ENCODE assay signal across 18 cellular contexts in genomic region chr3:62926494-62926893, GRCh38. TPM values are rescaled to one million over a fixed set of nuclear protein-coding genes. Genes with fewer than 3 reads are reported as not detected.
"Had no signal": no experiment of that assay in that cellular context is flagged by ENCODE, and none has a peak within 500 bp of the region (broad histone marks: within the 10 kb centered on the region; RNA-seq: fewer than 3 reads in every experiment).

No MANE protein-coding gene starts in this region.

- ATAC-seq: gastrocnemius medialis, heart left ventricle, left lung, psoas muscle had no signal

- H3K4me1 ChIP-seq: gastrocnemius medialis, heart left ventricle, left lung, psoas muscle, sigmoid colon, spleen had no signal

- H3K36me3 ChIP-seq: brain microvascular endothelial cell, gastrocnemius medialis, heart left ventricle, left lung, sigmoid colon, spleen had no signal

- H3K4me3 ChIP-seq: gastrocnemius medialis, heart left ventricle, left lung, psoas muscle, sigmoid colon, spleen had no signal

- H3K9me3 ChIP-seq: gastrocnemius medialis, heart left ventricle, left lung, psoas muscle, sigmoid colon, spleen had no signal

- H3K27ac ChIP-seq: brain microvascular endothelial cell, gastrocnemius medialis, heart left ventricle, left lung, psoas muscle, sigmoid colon, spleen had no signal

- DNase-seq: activated CD4-positive, CD25-positive, alpha-beta regulatory T cell treated with anti-CD3 and anti-CD28 coated beads, Interleukin-2, amount 50 U/mL, for 72 hours; activated naive CD4-positive, alpha-beta T cell; activated naive CD8-positive, alpha-beta T cell treated with anti-CD3 and anti-CD28 coated beads, Interleukin-2, amount 10 ng/mL, durations not matched to agents 7 days and 5 days; brain microvascular endothelial cell; cerebellar nuclear complex; effector CD8-positive, alpha-beta T cell; gastrocnemius medialis; left lung; psoas muscle; sigmoid colon; spleen; T-helper 1 cell; T1000 had no signal

- H3K27me3 ChIP-seq: brain microvascular endothelial cell, gastrocnemius medialis, heart left ventricle, left lung, spleen had no signal

RNA-seq across cellular contexts. Expression of gene CADPS, which starts 51.3 kb away (rescaled TPM):
- total RNA-seq: activated CD8-positive, alpha-beta memory T cell treated with anti-CD3 and anti-CD28 coated beads for 36 hours; activated naive CD8-positive, alpha-beta T cell treated with anti-CD3 and anti-CD28 coated beads, Interleukin-2, amount 10 ng/mL, durations not matched to agents 7 days and 5 days; activated T-helper 1 cell treated with anti-CD3 and anti-CD28 coated beads, Interleukin-12 subunit alpha, Interleukin-12 subunit beta, Interleukin-2, Interleukin-4 antibody, amounts not matched to agents 30 ng/mL and 10 ng/mL and 1 ng/mL, durations not matched to agents 14 hours and 24 hours and 36 hours; osteoblast had no signal
- polyA plus RNA-seq: keratinocyte had no signal
